In the genomic region with DNA sequence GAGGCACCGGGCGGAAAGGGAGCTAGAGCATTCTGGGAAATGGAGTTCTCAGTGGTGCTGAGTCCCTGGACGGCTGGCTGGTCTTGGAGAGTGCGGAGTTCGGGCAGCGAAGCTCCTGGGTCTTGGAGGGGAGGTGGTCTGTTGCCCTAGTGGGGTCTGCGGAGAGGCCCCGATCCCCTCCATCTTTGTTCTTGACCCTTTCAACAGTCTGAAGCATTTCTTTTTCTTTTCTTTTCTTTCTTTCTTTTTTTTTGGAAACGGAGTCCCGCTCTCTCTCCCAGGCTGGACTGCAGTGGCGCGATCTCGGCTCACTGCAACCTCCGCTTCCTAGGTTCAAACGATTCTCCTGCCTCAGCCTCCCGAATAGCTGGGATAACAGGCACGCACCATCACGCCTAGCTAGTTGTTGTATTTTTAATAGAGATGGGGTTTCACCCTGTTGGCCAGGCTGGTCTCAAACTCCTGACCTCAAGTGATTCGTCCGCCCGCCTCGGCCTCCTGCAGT, we compare ENCODE assay signal across 7 cellular contexts. TPM values are rescaled to one million over a fixed set of nuclear protein-coding genes. Genes with fewer than 3 reads are reported as not detected.
DNase-seq lines count a peak whose midpoint lies in the region; ATAC-seq and TF ChIP-seq lines count a peak whose summit lies in the region.

No MANE protein-coding gene starts in this region.

- H3K4me3 ChIP-seq in HL-60 (replicated peaks; ENCODE audit: insufficient read depth, low read length), result peak overlapping the region; percentile 37

- TF ChIP-seq CTCF in HL-60 (IDR thresholded peaks at IDR 0.05; ENCODE audit: insufficient read depth, low read length), result no peak

- no peak overlapping the region for H3K27ac ChIP-seq in HL-60 (replicated peaks)

- peaks cover 4% of the 10 kb centered on the region for H3K27me3 Mint-ChIP-seq in activated T-helper 17 cell treated with anti-CD3 and anti-CD28 coated beads, Interleukin-2, amount 50 U/mL, for 72 hours
- peaks cover 7 to 15% (median 9%) of the 10 kb centered on the region in 3 donors for H3K27me3 Mint-ChIP-seq in immature natural killer cell (ENCODE audit: low read depth in 3 of 3)
- peaks cover 26 to 34% of the 10 kb centered on the region in 2 donors for H3K27me3 Mint-ChIP-seq in stimulated activated naive B cell treated with anti-CD40 and anti-IgM and Interleukin-4, amounts not matched to agents 10 μg/mL and 1 μg/mL and 100 μg/mL, for 72 hours

- H3K36me3 Mint-ChIP-seq in activated T-helper 17 cell treated with anti-CD3 and anti-CD28 coated beads, Interleukin-2, amount 50 U/mL, for 72 hours (ENCODE audit: low read depth), result peaks cover 42% of the 10 kb centered on the region
- peaks cover 0 to 4% (median under 1%) of the 10 kb centered on the region in 3 donors for H3K36me3 Mint-ChIP-seq in immature natural killer cell
- peaks cover 11 to 20% of the 10 kb centered on the region in 2 donors for H3K36me3 Mint-ChIP-seq in stimulated activated naive B cell treated with anti-CD40 and anti-IgM and Interleukin-4, amounts not matched to agents 10 μg/mL and 1 μg/mL and 100 μg/mL, for 72 hours

- peaks cover 12% of the 10 kb centered on the region for H3K4me1 Mint-ChIP-seq in activated T-helper 17 cell treated with anti-CD3 and anti-CD28 coated beads, Interleukin-2, amount 50 U/mL, for 72 hours
- peaks cover 30 to 41% of the 10 kb centered on the region in 2 donors for H3K4me1 Mint-ChIP-seq in immature natural killer cell
- H3K4me1 Mint-ChIP-seq in stimulated activated naive B cell treated with anti-CD40 and anti-IgM and Interleukin-4, amounts not matched to agents 10 μg/mL and 1 μg/mL and 100 μg/mL, for 72 hours, result peaks cover 16 to 31% of the 10 kb centered on the region in 2 donors

- no peak for ATAC-seq in activated T-helper 17 cell treated with anti-CD3 and anti-CD28 coated beads, Interleukin-2, amount 50 U/mL, for 72 hours (replicated peaks)
- ATAC-seq in stimulated activated naive B cell treated with anti-CD40 and anti-IgM and Interleukin-4, amounts not matched to agents 10 μg/mL and 1 μg/mL and 100 μg/mL, for 72 hours (replicated peaks), result no peak

- peak overlapping the region; percentile 92 for H3K27ac Mint-ChIP-seq in activated T-helper 17 cell treated with anti-CD3 and anti-CD28 coated beads, Interleukin-2, amount 50 U/mL, for 72 hours
- peak overlapping the region; percentile 88 to 99 (median 95) for H3K27ac Mint-ChIP-seq in immature natural killer cell
- peak overlapping the region; percentile 96 for H3K27ac Mint-ChIP-seq in stimulated activated naive B cell treated with anti-CD40 and anti-IgM and Interleukin-4, amounts not matched to agents 10 μg/mL and 1 μg/mL and 100 μg/mL, for 72 hours

- H3K9me3 Mint-ChIP-seq in activated T-helper 17 cell treated with anti-CD3 and anti-CD28 coated beads, Interleukin-2, amount 50 U/mL, for 72 hours, result no peaks in the 10 kb centered on the region
- no peaks in the 10 kb centered on the region for H3K9me3 Mint-ChIP-seq in immature natural killer cell
- no peaks in the 10 kb centered on the region for H3K9me3 Mint-ChIP-seq in stimulated activated naive B cell treated with anti-CD40 and anti-IgM and Interleukin-4, amounts not matched to agents 10 μg/mL and 1 μg/mL and 100 μg/mL, for 72 hours

- peaks cover 31% of the 10 kb centered on the region for H3K27me3 ChIP-seq in HL-60 (ENCODE audit: insufficient read depth, poor library complexity, severe bottlenecking)

- H3K4me3 Mint-ChIP-seq in activated T-helper 17 cell treated with anti-CD3 and anti-CD28 coated beads, Interleukin-2, amount 50 U/mL, for 72 hours, result peak overlapping the region; percentile 93
- H3K4me3 Mint-ChIP-seq in immature natural killer cell, result peak overlapping the region; percentile 92 to 97 (median 96)
- H3K4me3 Mint-ChIP-seq in stimulated activated naive B cell treated with anti-CD40 and anti-IgM and Interleukin-4, amounts not matched to agents 10 μg/mL and 1 μg/mL and 100 μg/mL, for 72 hours, result peak overlapping the region; percentile 90 to 91

- no peak for DNase-seq in HL-60 (ENCODE audit: low read depth in 1 of 2, low spot score in 1 of 2)
- DNase-seq in immature natural killer cell, result no peak
- DNase-seq in stimulated activated naive B cell treated with anti-CD40 and anti-IgM and Interleukin-4, amounts not matched to agents 10 μg/mL and 1 μg/mL and 100 μg/mL, for 72 hours, result no peak
- no peak for DNase-seq in H4 (ENCODE audit: low spot score)
- DNase-seq in LoVo (ENCODE audit: low spot score), result no peak
- no peak for DNase-seq in NCI-H187 (lab: John Stamatoyannopoulos, UW)

RNA-seq across cellular contexts. Expression of a gene that starts 0.4 kb away (rescaled TPM):
- total RNA-seq in activated T-helper 17 cell treated with anti-CD3 and anti-CD28 coated beads, Interleukin-2, amount 50 U/mL, for 72 hours, result 100 to 1,000 TPM in 1 of 2 donors, 10 to 100 TPM in 1; 98.2 to 122 TPM
- 10 to 100 TPM in 1 of 3 donors, 1 to 10 TPM in 2; 2.1 to 14.6 (median 5.6) TPM for polyA plus RNA-seq in immature natural killer cell
- total RNA-seq in H4 (2014; rRNA removed; shearing (Covaris generic)), result 13.2 and 17.7 TPM in 2 replicates

RNA-seq across cellular contexts. Expression of a gene that starts 0.7 kb away (rescaled TPM):
- total RNA-seq in activated T-helper 17 cell treated with anti-CD3 and anti-CD28 coated beads, Interleukin-2, amount 50 U/mL, for 72 hours, result 1 to 10 TPM in 1 of 2 donors, under 1 TPM in 1; 0.32 to 1.9 TPM
- polyA plus RNA-seq in immature natural killer cell, result not detected
- total RNA-seq in H4 (2014; rRNA removed; shearing (Covaris generic)), result 0.31 TPM in 1 of 2 replicates, not detected in the other

RNA-seq across cellular contexts. Expression of a gene that starts 22.6 kb away (rescaled TPM):
- 10 to 100 TPM; 13.5 to 16.4 TPM for total RNA-seq in activated T-helper 17 cell treated with anti-CD3 and anti-CD28 coated beads, Interleukin-2, amount 50 U/mL, for 72 hours
- 1 to 10 TPM; 3.4 to 9.4 (median 7.0) TPM for polyA plus RNA-seq in immature natural killer cell
- total RNA-seq in H4 (2014; rRNA removed; shearing (Covaris generic)), result 8.7 and 13.0 TPM in 2 replicates

RNA-seq across cellular contexts. Expression of a gene that starts 39.0 kb away (rescaled TPM):
- total RNA-seq in activated T-helper 17 cell treated with anti-CD3 and anti-CD28 coated beads, Interleukin-2, amount 50 U/mL, for 72 hours, result 1 to 10 TPM; 7.4 to 7.6 TPM
- under 1 TPM; 0.12 to 0.45 (median 0.13) TPM for polyA plus RNA-seq in immature natural killer cell
- total RNA-seq in H4 (2014; rRNA removed; shearing (Covaris generic)), result 0.52 and 0.78 TPM in 2 replicates

RNA-seq across cellular contexts. Expression of a gene that starts 48.3 kb away (rescaled TPM):
- under 1 TPM; 0.26 to 0.40 TPM for total RNA-seq in activated T-helper 17 cell treated with anti-CD3 and anti-CD28 coated beads, Interleukin-2, amount 50 U/mL, for 72 hours
- not detected for polyA plus RNA-seq in immature natural killer cell
- not detected in 2 replicates for total RNA-seq in H4 (2014; rRNA removed; shearing (Covaris generic))
